Comparison of ENCODE assay signal across 11 cellular contexts in genomic region chr1:97827887-97828286, GRCh38.
DNase-seq lines count a peak whose midpoint lies in the region; ATAC-seq and TF ChIP-seq lines count a peak whose summit lies in the region.
"Had no signal": no experiment of that assay in that cellular context is flagged by ENCODE, and none has a peak within 500 bp of the region (broad histone marks: within the 10 kb centered on the region; RNA-seq: fewer than 3 reads in every experiment).

No MANE protein-coding gene starts in this region.

- POLR2A ChIA-PET in activated B cell treated with CpG ODN at 0.5 μM for 24 hours (lab: Charles Lee): no interaction called here

- H3K9me3 Mint-ChIP-seq in activated naive CD4-positive, alpha-beta T cell treated with anti-CD3 and anti-CD28 coated beads for 36 hours: no peaks in the 10 kb centered on the region
- H3K9me3 Mint-ChIP-seq in activated B cell treated with CpG ODN at 0.5 μM for 24 hours: no peaks in the 10 kb centered on the region

- no peaks in the 10 kb centered on the region for H3K36me3 ChIP-seq in vagina

- peaks cover 5% of the 10 kb centered on the region for H3K4me1 Mint-ChIP-seq in activated naive CD4-positive, alpha-beta T cell treated with anti-CD3 and anti-CD28 coated beads for 36 hours (ENCODE audit: low read depth)
- peaks cover 6% of the 10 kb centered on the region for H3K4me1 Mint-ChIP-seq in activated B cell treated with CpG ODN at 0.5 μM for 24 hours

- no peaks in the 10 kb centered on the region for H3K9me3 ChIP-seq in vagina

- TF ChIP-seq POLR2A in erythroblast (IDR thresholded peaks at IDR 0.05; ENCODE audit: low read length) (no peak), vagina (IDR thresholded peaks at IDR 0.05) (no peak)

- H3K4me3 ChIP-seq in vagina: no peak overlapping the region

- intact Hi-C loops in activated naive CD4-positive, alpha-beta T cell treated with anti-CD3 and anti-CD28 coated beads for 36 hours (cut with micrococcal nuclease): no loop called here
- intact Hi-C loops in activated B cell treated with CpG ODN at 0.5 μM for 24 hours (cut with micrococcal nuclease) (loop anchor here (1.0 to 2.0 kb wide), 2 partner anchors 21 to 93 kb away; partner anchors contain the start of gene DPYD), vagina (cut with DNase I) (no loop called here)

- no peaks in the 10 kb centered on the region for H3K4me1 ChIP-seq in vagina

- no peak overlapping the region for H3K4me3 Mint-ChIP-seq in activated naive CD4-positive, alpha-beta T cell treated with anti-CD3 and anti-CD28 coated beads for 36 hours
- no peak overlapping the region for H3K4me3 Mint-ChIP-seq in activated B cell treated with CpG ODN at 0.5 μM for 24 hours

- peak; percentile 12 for DNase-seq in activated naive CD4-positive, alpha-beta T cell treated with anti-CD3 and anti-CD28 coated beads for 36 hours
- no peak for DNase-seq in activated naive CD4-positive, alpha-beta T cell treated with Interleukin-2 at 50 U/mL for 16 hours
- DNase-seq in activated B cell treated with CpG ODN at 0.5 μM for 24 hours (no peak), erythroblast (lab: John Stamatoyannopoulos, UW) (no peak), NCI-H1092 treated with DMSO at 0.1 percent for 48 hours (lab: John Stamatoyannopoulos, UW) (no peak), vagina (ENCODE audit: extremely low spot score in 2 of 2) (no peak)
- peak; percentile 17 for DNase-seq in stimulated activated naive CD8-positive, alpha-beta T cell treated with anti-CD3 and anti-CD28 coated beads, Interleukin-15, Interleukin-2, amounts not matched to agents 100 U/mL and 50 U/mL, for 24 hours
- DNase-seq: activated T-cell treated with anti-CD3 and anti-CD28 coated beads for 4 hours, small intestine, T1000 had no signal

- no peaks in the 10 kb centered on the region for H3K27me3 ChIP-seq in vagina

- TF ChIP-seq CTCF in activated B cell treated with CpG ODN at 0.5 μM for 24 hours (IDR thresholded peaks at IDR 0.05) (no peak), vagina (IDR thresholded peaks at IDR 0.05) (no peak)

- no peaks in the 10 kb centered on the region for H3K27me3 Mint-ChIP-seq in activated naive CD4-positive, alpha-beta T cell treated with anti-CD3 and anti-CD28 coated beads for 36 hours (ENCODE audit: low read depth)
- H3K27me3 Mint-ChIP-seq in activated B cell treated with CpG ODN at 0.5 μM for 24 hours: no peaks in the 10 kb centered on the region

- ATAC-seq in HG03342 (IDR thresholded peaks at IDR 0.05; ENCODE audit: unreplicated experiment) (peak; percentile 95), activated B cell treated with CpG ODN at 0.5 μM for 24 hours (ENCODE audit: low read depth) (peak; percentile 80)
- peak; percentile 91 for ATAC-seq in stimulated activated naive CD8-positive, alpha-beta T cell treated with anti-CD3 and anti-CD28 coated beads, Interleukin-15, Interleukin-2, amounts not matched to agents 100 U/mL and 50 U/mL, for 24 hours

- peaks cover 2% of the 10 kb centered on the region for H3K36me3 Mint-ChIP-seq in activated naive CD4-positive, alpha-beta T cell treated with anti-CD3 and anti-CD28 coated beads for 36 hours (ENCODE audit: low read depth)
- H3K36me3 Mint-ChIP-seq in activated B cell treated with CpG ODN at 0.5 μM for 24 hours (ENCODE audit: low read depth): no peaks in the 10 kb centered on the region

- CTCF ChIA-PET in activated naive CD4-positive, alpha-beta T cell treated with anti-CD3 and anti-CD28 coated beads for 36 hours (lab: Charles Lee): no interaction called here
- CTCF ChIA-PET in activated B cell treated with CpG ODN at 0.5 μM for 24 hours (lab: Charles Lee): no interaction called here

- H3K27ac ChIP-seq in vagina: no peak overlapping the region

- H3K27ac Mint-ChIP-seq in activated naive CD4-positive, alpha-beta T cell treated with anti-CD3 and anti-CD28 coated beads for 36 hours: no peak overlapping the region
- H3K27ac Mint-ChIP-seq in activated B cell treated with CpG ODN at 0.5 μM for 24 hours: no peak overlapping the region

Comparison
In these comparisons a context has a peak if more than half of its experiments do, and no peak if none do; other contexts are left out.
1. DNase-seq: peak in activated naive CD4-positive, alpha-beta T cell treated with anti-CD3 and anti-CD28 coated beads for 36 hours (single experiment) and stimulated activated naive CD8-positive, alpha-beta T cell treated with anti-CD3 and anti-CD28 coated beads, Interleukin-15, Interleukin-2, amounts not matched to agents 100 U/mL and 50 U/mL, for 24 hours (single experiment); none in activated naive CD4-positive, alpha-beta T cell treated with Interleukin-2 at 50 U/mL for 16 hours (single experiment), activated B cell treated with CpG ODN at 0.5 μM for 24 hours (single experiment), erythroblast (0 of 2), NCI-H1092 treated with DMSO at 0.1 percent for 48 hours (single experiment) and vagina (0 of 2).
2. Peak in every context shown above with its lines, with median percentiles within 50 percentile points of each other: ATAC-seq.